In genomic region chr16:17312100-17312732, GRCh38 we compare ENCODE assay signal across 9 cellular contexts.
A peak's percentile ranks its signal among the peaks of the same experiment; 100 is the strongest.
DNase-seq lines count a peak whose midpoint lies in the region; ATAC-seq and TF ChIP-seq lines count a peak whose summit lies in the region.
"Had no signal": no experiment of that assay in that cellular context is flagged by ENCODE, and none has a peak within 500 bp of the region (broad histone marks: within the 10 kb centered on the region; RNA-seq: fewer than 3 reads in every experiment).

No MANE protein-coding gene starts in this region.

- intact Hi-C loops in CD14-positive monocyte (cut with micrococcal nuclease) = no loop called here

- H3K4me3 ChIP-seq in epithelial cell of esophagus (ENCODE audit: low read length) (no peak overlapping the region), GM23338 (no peak overlapping the region)

- H3K9me3 Mint-ChIP-seq in CD14-positive monocyte (peaks cover 0 to 5% (median 0%) of the 10 kb centered on the region in 7 donors), nephron (no peaks in the 10 kb centered on the region), GM23338 (no peaks in the 10 kb centered on the region)

- no peaks in the 10 kb centered on the region for H3K36me3 ChIP-seq in GM23338 (ENCODE audit: insufficient read depth)

- H3K27me3 Mint-ChIP-seq in CD14-positive monocyte (ENCODE audit: low read depth in 3 of 3) (peaks cover 0 to 2% (median 0%) of the 10 kb centered on the region in 3 donors), nephron (ENCODE audit: low read depth) (no peaks in the 10 kb centered on the region), GM23338 (ENCODE audit: insufficient read depth, low read depth, poor library complexity) (no peaks in the 10 kb centered on the region)

- H3K27ac ChIP-seq in GM23338 (ENCODE audit: low read depth) = no peak overlapping the region

- H2AFZ ChIP-seq in GM23338 = no peak overlapping the region

- no peaks in the 10 kb centered on the region for H3K27me3 ChIP-seq in GM23338 (ENCODE audit: insufficient read depth)

- H3K4me1 Mint-ChIP-seq in CD14-positive monocyte = peaks cover 50% of the 10 kb centered on the region
- peaks cover 39% of the 10 kb centered on the region for H3K4me1 Mint-ChIP-seq in nephron
- peaks cover 30% of the 10 kb centered on the region for H3K4me1 Mint-ChIP-seq in GM23338

- ATAC-seq in GM23338 = no peak
- ATAC-seq in HG02938 (IDR thresholded peaks at IDR 0.05; ENCODE audit: unreplicated experiment) = no peak
- ATAC-seq in left lobe of liver = no peak

- peak overlapping the region in 4 of 7 donors; percentile 6 to 82 (median 67) for H3K27ac Mint-ChIP-seq in CD14-positive monocyte
- peak overlapping the region; percentile 85 to 97 (median 91) for H3K27ac Mint-ChIP-seq in nephron
- no peak overlapping the region for H3K27ac Mint-ChIP-seq in GM23338

- H3K36me3 Mint-ChIP-seq in CD14-positive monocyte (peaks cover 0 to 9% of the 10 kb centered on the region in 2 donors), nephron (ENCODE audit: low read depth) (no peaks in the 10 kb centered on the region), GM23338 (ENCODE audit: low read depth) (no peaks in the 10 kb centered on the region; the same call in 1 of the 3 replicates)

- no peaks in the 10 kb centered on the region for H3F3A ChIP-seq in GM23338 (replicated peaks; ENCODE audit: low read depth)

- DNase-seq in CD14-positive monocyte (ENCODE audit: low spot score) (peak; percentile 54), NCI-H2196 (lab: John Stamatoyannopoulos, UW; ENCODE audit: unreplicated experiment) (peak; percentile 55), epithelial cell of esophagus (ENCODE audit: low read depth) (peak; percentile 18), GM23338 (ENCODE audit: low spot score) (no peak), NCI-H1092 (lab: John Stamatoyannopoulos, UW) (no peak), left lobe of liver (ENCODE audit: low spot score) (no peak)
- DNase-seq: NCI-H1417 had no signal

- H3K4me2 ChIP-seq in GM23338 = no peak overlapping the region

- H4K20me1 ChIP-seq in GM23338 (replicated peaks; ENCODE audit: insufficient read depth) = no peaks in the 10 kb centered on the region; the same call in 1 of the 2 replicates

- H3K4me3 Mint-ChIP-seq in CD14-positive monocyte (no peak overlapping the region), nephron (no peak overlapping the region), GM23338 (no peak overlapping the region)

- no peaks in the 10 kb centered on the region for H3K9me2 ChIP-seq in GM23338 (ENCODE audit: insufficient read depth)

- peaks cover 11% of the 10 kb centered on the region for H3K79me2 ChIP-seq in GM23338 (replicated peaks; ENCODE audit: insufficient read depth)

- H3K4me1 ChIP-seq in GM23338 (ENCODE audit: insufficient read depth) = peaks cover 19% of the 10 kb centered on the region; the same call in 1 of the 2 replicates

- TF ChIP-seq CTCF in CD14-positive monocyte (IDR thresholded peaks at IDR 0.05) (no peak), epithelial cell of esophagus (IDR thresholded peaks at IDR 0.05; ENCODE audit: insufficient read depth, low read depth, low read length, missing control alignments) (no peak), nephron (IDR thresholded peaks at IDR 0.05; ENCODE audit: unreplicated experiment in 3 of 3) (no peak), GM23338 (conservative IDR thresholded peaks at IDR 0.05; ENCODE audit: low read depth in 2 of 2) (no peak)

TF ChIP-seq in GM23338, 12 proteins besides CTCF, POLR2A, EP300 and RAD21:
- TF ChIP-seq STAT1 (IDR thresholded peaks at IDR 0.05; ENCODE audit: unreplicated experiment) (no peak), EZH2phosphoT487 (IDR thresholded peaks at IDR 0.05; ENCODE audit: unreplicated experiment) (no peak), REST (IDR thresholded peaks at IDR 0.05; ENCODE audit: unreplicated experiment) (no peak), ETS1 (IDR thresholded peaks at IDR 0.05) (no peak), POLR2AphosphoS5 (IDR thresholded peaks at IDR 0.05; ENCODE audit: low read depth) (no peak), JUNB (IDR thresholded peaks at IDR 0.05; ENCODE audit: unreplicated experiment) (no peak), EZH2 (IDR thresholded peaks at IDR 0.05; ENCODE audit: low read depth, unreplicated experiment) (no peak), ZNF331 (CRISPR knock-in tag; IDR thresholded peaks at IDR 0.05; ENCODE audit: low read depth) (no peak), NANOG (IDR thresholded peaks at IDR 0.05; ENCODE audit: borderline replicate concordance) (no peak), CREB1 (CRISPR knock-in tag; IDR thresholded peaks at IDR 0.05; ENCODE audit: low read depth) (no peak)

Comparison
In these comparisons a context has a peak if more than half of its experiments do, and no peak if none do; other contexts are left out.
1. DNase-seq: peak in CD14-positive monocyte (single experiment), NCI-H2196 (single experiment) and epithelial cell of esophagus (single experiment); none in GM23338 (single experiment), NCI-H1092 (single experiment) and left lobe of liver (single experiment).